15 cellular contexts compared by ENCODE assay signal in genomic region chr3:48938689-48939088, GRCh38.
"Had no signal": no experiment of that assay in that cellular context is flagged by ENCODE, and none has a peak within 500 bp of the region (broad histone marks: within the 10 kb centered on the region; RNA-seq: fewer than 3 reads in every experiment).

No MANE protein-coding gene starts in this region.

- H3K9me3 Mint-ChIP-seq: neural progenitor cell had no signal

- H3K4me3 ChIP-seq: ascending aorta, neural progenitor cell, pancreas, SJCRH30, stomach, thoracic aorta had no signal

- H3K4me3 Mint-ChIP-seq: neural progenitor cell had no signal

- H3K4me2 ChIP-seq: neural progenitor cell had no signal

- H3K27me3 ChIP-seq: ascending aorta, foreskin keratinocyte, neural progenitor cell, pancreas, SJCRH30, stomach had no signal

- H3K4me1 ChIP-seq: ascending aorta, foreskin keratinocyte, neural progenitor cell, pancreas, SJCRH30 had no signal

- H2AFZ ChIP-seq: neural progenitor cell had no signal

- H3K9me3 ChIP-seq: ascending aorta, pancreas, SJCRH30, stomach, thoracic aorta had no signal

- DNase-seq: activated CD4-positive, alpha-beta T cell treated with anti-CD3 and anti-CD28 coated beads, Interleukin-2, amount 50 U/mL, for 48 hours; activated CD4-positive, CD25-positive, alpha-beta regulatory T cell; activated gamma-delta T cell; foreskin keratinocyte; left ventricle myocardium superior; mesendoderm; pancreas; SJCRH30; stimulated activated CD4-positive, alpha-beta T cell treated with anti-CD3 and anti-CD28 coated beads, Interleukin-4, amount 100 ng/mL, for 1 hour; stimulated activated CD8-positive, alpha-beta memory T cell treated with anti-CD3 and anti-CD28 coated beads, Interleukin-4, amount 100 ng/mL, for 48 hours; stomach; SW 1271 had no signal

- H3K9ac ChIP-seq: neural progenitor cell had no signal

- H3K4me1 Mint-ChIP-seq: neural progenitor cell had no signal

- H3K27ac Mint-ChIP-seq: neural progenitor cell had no signal

- H3K27ac ChIP-seq: ascending aorta, foreskin keratinocyte, neural progenitor cell, pancreas, SJCRH30, stomach, thoracic aorta had no signal

- ATAC-seq: foreskin keratinocyte, left ventricle myocardium superior, pancreas had no signal
